8 cellular contexts compared by ENCODE assay signal in genomic region chr14:51094282-51094821, GRCh38.
DNase-seq lines count a peak whose midpoint lies in the region; ATAC-seq and TF ChIP-seq lines count a peak whose summit lies in the region.

No MANE protein-coding gene starts in this region.

- TF ChIP-seq CTCF in GM12864 (IDR thresholded peaks at IDR 0.05; ENCODE audit: low read depth, low read length, missing control alignments) = no peak
- no peak for TF ChIP-seq CTCF in NB4 (IDR thresholded peaks at IDR 0.05; ENCODE audit: low read depth, low read length)

- peak overlapping the region; percentile 46 for H3K27ac Mint-ChIP-seq in activated naive CD8-positive, alpha-beta T cell treated with anti-CD3 and anti-CD28 coated beads, Interleukin-2, amount 50 U/mL, for 24 hours

- H3K9me3 Mint-ChIP-seq in activated naive CD8-positive, alpha-beta T cell treated with anti-CD3 and anti-CD28 coated beads, Interleukin-2, amount 50 U/mL, for 24 hours = no peaks in the 10 kb centered on the region

- no peak for DNase-seq in GM12864 (ENCODE audit: low read depth)
- peak; percentile 43 for DNase-seq in NB4 (ENCODE audit: low read depth)
- DNase-seq in activated naive CD8-positive, alpha-beta T cell treated with anti-CD3 and anti-CD28 coated beads, Interleukin-2, amount 50 U/mL, for 24 hours = peak; percentile 27
- peak; percentile 24 for DNase-seq in stimulated activated CD4-positive, alpha-beta T cell treated with anti-CD3 and anti-CD28 coated beads, Interleukin-12 subunit alpha, Interleukin-12 subunit beta, amount 100 ng/mL, for 4 hours
- no peak for DNase-seq in NCI-H1048 (lab: John Stamatoyannopoulos, UW)
- no peak for DNase-seq in GOT3 (lab: John Stamatoyannopoulos, UW)

- H3K9me3 ChIP-seq in iPS-18c (ENCODE audit: control insufficient read depth, insufficient read depth, low read length) = no peaks in the 10 kb centered on the region

- peaks cover 35% of the 10 kb centered on the region for H3K27me3 Mint-ChIP-seq in activated naive CD8-positive, alpha-beta T cell treated with anti-CD3 and anti-CD28 coated beads, Interleukin-2, amount 50 U/mL, for 24 hours

- H3K4me3 ChIP-seq in GM12864 (ENCODE audit: low read depth, low read length) = peak overlapping the region; percentile 84
- H3K4me3 ChIP-seq in NB4 (ENCODE audit: low read depth, low read length) = peak overlapping the region; percentile 62
- peak overlapping the region; percentile 71 for H3K4me3 ChIP-seq in iPS-18c (ENCODE audit: insufficient read depth, low read depth, low read length)

- H3K4me3 Mint-ChIP-seq in activated naive CD8-positive, alpha-beta T cell treated with anti-CD3 and anti-CD28 coated beads, Interleukin-2, amount 50 U/mL, for 24 hours = peak overlapping the region; percentile 82

- H3K36me3 Mint-ChIP-seq in activated naive CD8-positive, alpha-beta T cell treated with anti-CD3 and anti-CD28 coated beads, Interleukin-2, amount 50 U/mL, for 24 hours (ENCODE audit: low read depth) = no peaks in the 10 kb centered on the region

- ATAC-seq in activated naive CD8-positive, alpha-beta T cell treated with anti-CD3 and anti-CD28 coated beads, Interleukin-2, amount 50 U/mL, for 24 hours = no peak
- ATAC-seq in HG03571 (IDR thresholded peaks at IDR 0.05; ENCODE audit: unreplicated experiment) = no peak

- peaks cover 20% of the 10 kb centered on the region for H3K4me1 Mint-ChIP-seq in activated naive CD8-positive, alpha-beta T cell treated with anti-CD3 and anti-CD28 coated beads, Interleukin-2, amount 50 U/mL, for 24 hours

- TF ChIP-seq POLR2A in NB4 (IDR thresholded peaks at IDR 0.05; ENCODE audit: extremely low read depth, insufficient read length) = no peak

Comparison
In these comparisons a context has a peak if more than half of its experiments do, and no peak if none do; other contexts are left out.
1. DNase-seq: peak in NB4 (single experiment), activated naive CD8-positive, alpha-beta T cell treated with anti-CD3 and anti-CD28 coated beads, Interleukin-2, amount 50 U/mL, for 24 hours (single experiment) and stimulated activated CD4-positive, alpha-beta T cell treated with anti-CD3 and anti-CD28 coated beads, Interleukin-12 subunit alpha, Interleukin-12 subunit beta, amount 100 ng/mL, for 4 hours (single experiment); none in GM12864 (single experiment), NCI-H1048 (single experiment) and GOT3 (single experiment).
2. Peak in every context shown above with its lines, with median percentiles within 50 percentile points of each other: H3K4me3 ChIP-seq.